32 cellular contexts compared by ENCODE assay signal in genomic region chr1:199135901-199136300, GRCh38.
"Had no signal": no experiment of that assay in that cellular context is flagged by ENCODE, and none has a peak within 500 bp of the region (broad histone marks: within the 10 kb centered on the region; RNA-seq: fewer than 3 reads in every experiment).

No MANE protein-coding gene starts in this region.

- H3K4me1 ChIP-seq: esophagus muscularis mucosa, foreskin keratinocyte, heart left ventricle, parathyroid adenoma, right atrium auricular region, spleen, suprapubic skin, tibial artery, upper lobe of right lung had no signal

- H3K27ac Mint-ChIP-seq: activated CD4-positive, alpha-beta memory T cell treated with anti-CD3 and anti-CD28 coated beads, Interleukin-2, amount 10 ng/mL, durations not matched to agents 7 days and 5 days; activated CD4-positive, alpha-beta T cell treated with anti-CD3 and anti-CD28 coated beads, Interleukin-2, amount 10 ng/mL, durations not matched to agents 7 days and 5 days; activated naive CD4-positive, alpha-beta T cell treated with anti-CD3 and anti-CD28 coated beads, Interleukin-2, amount 50 U/mL, for 24 hours; activated naive CD8-positive, alpha-beta T cell treated with anti-CD3 and anti-CD28 coated beads, Interleukin-2, amount 50 U/mL, for 24 hours; activated T-cell treated with anti-CD3 and anti-CD28 coated beads, Interleukin-2, amount 50 U/mL, for 24 hours; activated T-helper 17 cell treated with anti-CD3 and anti-CD28 coated beads, Interleukin-2, amount 50 U/mL, for 72 hours; mesothelial cell of epicardium; naive thymus-derived CD8-positive, alpha-beta T cell had no signal

- H3K4me1 Mint-ChIP-seq: activated CD4-positive, alpha-beta memory T cell treated with anti-CD3 and anti-CD28 coated beads, Interleukin-2, amount 10 ng/mL, durations not matched to agents 7 days and 5 days; activated naive CD8-positive, alpha-beta T cell treated with anti-CD3 and anti-CD28 coated beads, Interleukin-2, amount 50 U/mL, for 24 hours; activated T-helper 17 cell treated with anti-CD3 and anti-CD28 coated beads, Interleukin-2, amount 50 U/mL, for 72 hours; mesothelial cell of epicardium; neural crest cell had no signal

- H3K27me3 ChIP-seq: esophagus muscularis mucosa, foreskin keratinocyte, heart left ventricle, right atrium auricular region, spleen, suprapubic skin, tibial artery, upper lobe of right lung had no signal

- H3K36me3 Mint-ChIP-seq: mesothelial cell of epicardium; naive thymus-derived CD8-positive, alpha-beta T cell had no signal

- ATAC-seq: activated naive CD8-positive, alpha-beta T cell treated with anti-CD3 and anti-CD28 coated beads, Interleukin-2, amount 50 U/mL, for 24 hours; activated T-helper 17 cell treated with anti-CD3 and anti-CD28 coated beads, Interleukin-2, amount 50 U/mL, for 72 hours; foreskin keratinocyte; heart left ventricle; left colon; naive thymus-derived CD8-positive, alpha-beta T cell; upper lobe of right lung had no signal

- H3K4me3 ChIP-seq: esophagus muscularis mucosa, heart left ventricle, right atrium auricular region, spleen, suprapubic skin, tibial artery, upper lobe of right lung had no signal

- H3K4me3 Mint-ChIP-seq: activated CD4-positive, alpha-beta memory T cell treated with anti-CD3 and anti-CD28 coated beads, Interleukin-2, amount 10 ng/mL, durations not matched to agents 7 days and 5 days; activated CD4-positive, alpha-beta T cell treated with anti-CD3 and anti-CD28 coated beads, Interleukin-2, amount 10 ng/mL, durations not matched to agents 7 days and 5 days; activated naive CD4-positive, alpha-beta T cell treated with anti-CD3 and anti-CD28 coated beads, Interleukin-2, amount 50 U/mL, for 24 hours; activated naive CD8-positive, alpha-beta T cell treated with anti-CD3 and anti-CD28 coated beads, Interleukin-2, amount 50 U/mL, for 24 hours; activated T-cell treated with anti-CD3 and anti-CD28 coated beads, Interleukin-2, amount 50 U/mL, for 24 hours; activated T-helper 17 cell treated with anti-CD3 and anti-CD28 coated beads, Interleukin-2, amount 50 U/mL, for 72 hours; central memory CD8-positive, alpha-beta T cell; immature natural killer cell; mesothelial cell of epicardium; naive thymus-derived CD8-positive, alpha-beta T cell; neural crest cell had no signal

- H3K27me3 Mint-ChIP-seq: activated CD4-positive, alpha-beta memory T cell treated with anti-CD3 and anti-CD28 coated beads, Interleukin-2, amount 10 ng/mL, durations not matched to agents 7 days and 5 days; activated CD4-positive, alpha-beta T cell treated with anti-CD3 and anti-CD28 coated beads, Interleukin-2, amount 10 ng/mL, durations not matched to agents 7 days and 5 days; activated naive CD4-positive, alpha-beta T cell treated with anti-CD3 and anti-CD28 coated beads, Interleukin-2, amount 50 U/mL, for 24 hours; activated naive CD8-positive, alpha-beta T cell treated with anti-CD3 and anti-CD28 coated beads, Interleukin-2, amount 50 U/mL, for 24 hours; activated T-helper 17 cell treated with anti-CD3 and anti-CD28 coated beads, Interleukin-2, amount 50 U/mL, for 72 hours; central memory CD8-positive, alpha-beta T cell had no signal

- H3K9me3 ChIP-seq: esophagus muscularis mucosa, heart left ventricle, right atrium auricular region, spleen, suprapubic skin, tibial artery, upper lobe of right lung had no signal

- H3K36me3 ChIP-seq: esophagus muscularis mucosa, heart left ventricle, right atrium auricular region, spleen, suprapubic skin, tibial artery, upper lobe of right lung, WERI-Rb-1 had no signal

- H3K27ac ChIP-seq: esophagus muscularis mucosa, foreskin keratinocyte, heart left ventricle, parathyroid adenoma, right atrium auricular region, spleen, suprapubic skin, tibial artery, upper lobe of right lung, WERI-Rb-1 had no signal

- DNase-seq: activated CD4-positive, alpha-beta memory T cell treated with anti-CD3 and anti-CD28 coated beads, Interleukin-2, amount 10 ng/mL, durations not matched to agents 7 days and 5 days; activated CD4-positive, alpha-beta T cell treated with anti-CD3 and anti-CD28 coated beads for 1 hour; activated CD4-positive, alpha-beta T cell treated with anti-CD3 and anti-CD28 coated beads, Interleukin-2, amount 10 ng/mL, durations not matched to agents 7 days and 5 days; activated CD8-positive, alpha-beta memory T cell treated with anti-CD3 and anti-CD28 coated beads, Interleukin-2, amount 50 U/mL, for 48 hours; activated naive CD8-positive, alpha-beta T cell treated with anti-CD3 and anti-CD28 coated beads, Interleukin-2, amount 50 U/mL, for 24 hours; activated T-cell treated with anti-CD3 and anti-CD28 coated beads, Interleukin-2, amount 50 U/mL, for 24 hours; amygdala; dermis blood vessel endothelial cell; effector CD4-positive, alpha-beta T cell; foreskin keratinocyte; heart left ventricle; hypothalamus; immature natural killer cell; kidney; left colon; naive thymus-derived CD8-positive, alpha-beta T cell; occipital lobe; spleen; stimulated activated naive CD4-positive, alpha-beta T cell; T-helper 9 cell; tibial artery; upper lobe of right lung; WERI-Rb-1 had no signal

- H3K9me3 Mint-ChIP-seq: activated CD4-positive, alpha-beta memory T cell treated with anti-CD3 and anti-CD28 coated beads, Interleukin-2, amount 10 ng/mL, durations not matched to agents 7 days and 5 days; activated T-cell treated with anti-CD3 and anti-CD28 coated beads, Interleukin-2, amount 50 U/mL, for 24 hours; mesothelial cell of epicardium; neural crest cell had no signal
